ENCODE assay signal across 8 cellular contexts in the genomic region with DNA sequence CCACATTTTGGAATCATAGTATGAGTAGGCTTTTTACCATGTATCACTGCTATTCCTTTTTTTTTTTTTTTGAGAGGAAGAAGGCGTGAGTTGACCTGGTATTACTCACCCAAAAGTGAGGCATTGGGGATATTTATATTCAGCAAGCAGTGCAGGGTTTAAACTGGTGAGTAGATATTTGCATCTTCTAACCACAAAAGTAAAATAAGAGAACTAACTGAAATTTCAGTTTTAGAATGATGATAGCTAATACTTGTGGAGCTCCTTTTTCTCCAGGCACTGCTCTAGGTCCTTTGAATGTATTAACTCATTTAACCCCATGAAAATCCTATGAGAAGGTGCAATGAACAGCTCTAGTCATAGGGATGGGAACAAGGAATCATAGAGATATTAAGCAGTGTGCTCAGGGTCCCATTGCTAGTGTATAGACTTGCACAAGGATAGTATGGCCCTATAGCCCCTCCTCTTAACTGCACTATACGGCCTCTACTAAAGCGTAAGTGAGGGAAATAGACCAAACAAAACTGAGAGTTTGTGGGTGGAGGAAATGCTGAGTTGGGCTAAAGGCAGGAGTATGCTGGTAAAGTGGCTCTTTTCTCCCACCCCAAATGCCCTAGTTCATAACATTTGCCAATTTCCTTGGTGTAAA.
DNase-seq lines count a peak whose midpoint lies in the region; ATAC-seq, FAIRE-seq and TF ChIP-seq lines count a peak whose summit lies in the region.

No MANE protein-coding gene starts in this region.

- peak overlapping the region; percentile 64; the same call in 1 of the 2 replicates for H3K18ac ChIP-seq in IMR-90 (ENCODE audit: low read depth, low read length)

- H3K9ac ChIP-seq in IMR-90 (ENCODE audit: low read depth, low read length) (no peak overlapping the region), astrocyte (ENCODE audit: low read length) (peak overlapping the region; percentile 13)

- TF ChIP-seq RAD21 in IMR-90 (IDR thresholded peaks at IDR 0.05; ENCODE audit: low read length): no peak

- H3K4me1 Mint-ChIP-seq in astrocyte (ENCODE audit: low read depth, unreplicated experiment): peaks cover 35% of the 10 kb centered on the region

- H4K20me1 ChIP-seq in IMR-90 (ENCODE audit: insufficient read depth, low read length) (no peaks in the 10 kb centered on the region), astrocyte (ENCODE audit: insufficient read depth, low read length) (no peaks in the 10 kb centered on the region), hepatocyte (ENCODE audit: insufficient read depth, poor library complexity, severe bottlenecking) (no peaks in the 10 kb centered on the region)

- H3K4me3 Mint-ChIP-seq in astrocyte (ENCODE audit: unreplicated experiment): no peak overlapping the region

- H3K27me3 ChIP-seq in IMR-90 (ENCODE audit: control insufficient read depth, insufficient read depth, low read length): no peaks in the 10 kb centered on the region
- H3K27me3 ChIP-seq in astrocyte (ENCODE audit: insufficient read depth, low read length): no peaks in the 10 kb centered on the region
- H3K27me3 ChIP-seq in hepatocyte: no peaks in the 10 kb centered on the region
- no peaks in the 10 kb centered on the region for H3K27me3 ChIP-seq in tibial artery

- peak overlapping the region; percentile 78 for H2BK120ac ChIP-seq in IMR-90 (ENCODE audit: low read depth, low read length)

- H3K9me1 ChIP-seq in IMR-90 (ENCODE audit: insufficient read depth, low read length): peaks cover 11% of the 10 kb centered on the region

- H3K4me1 ChIP-seq in IMR-90 (ENCODE audit: control insufficient read depth, insufficient read depth, low read length): peaks cover 11% of the 10 kb centered on the region
- H3K4me1 ChIP-seq in astrocyte (ENCODE audit: insufficient read depth, low read length): peaks cover 36% of the 10 kb centered on the region
- H3K4me1 ChIP-seq in hepatocyte (ENCODE audit: insufficient read depth): peaks cover 11% of the 10 kb centered on the region
- H3K4me1 ChIP-seq in tibial artery: no peaks in the 10 kb centered on the region

- H3K9me3 ChIP-seq in IMR-90 (ENCODE audit: control insufficient read depth, insufficient read depth, low read length): no peaks in the 10 kb centered on the region
- H3K9me3 ChIP-seq in astrocyte (ENCODE audit: insufficient read depth, low read depth, low read length): no peaks in the 10 kb centered on the region
- H3K9me3 ChIP-seq in hepatocyte (ENCODE audit: low read depth): no peaks in the 10 kb centered on the region
- H3K9me3 ChIP-seq in tibial artery: no peaks in the 10 kb centered on the region

- H2AK5ac ChIP-seq in IMR-90 (ENCODE audit: low read depth, low read length): peak overlapping the region; percentile 68; the same call in 1 of the 2 replicates

- H4K5ac ChIP-seq in IMR-90 (ENCODE audit: low read depth, low read length): no peak overlapping the region; the same call in 1 of the 2 replicates

- intact Hi-C loops in IMR-90 (cut with micrococcal nuclease) (loop anchor here (5.0 kb wide), 1 partner anchor 34 kb away; no protein-coding TSS in a partner anchor), tibial artery (cut with DNase I; ENCODE audit: low total_unique reads) (no loop called here)

- peak overlapping the region; percentile 30; the same call in 1 of the 2 replicates for H4K91ac ChIP-seq in IMR-90 (ENCODE audit: insufficient read depth, low read depth, low read length)

- H3K79me2 ChIP-seq in astrocyte (ENCODE audit: insufficient read depth, low read length): no peaks in the 10 kb centered on the region
- no peaks in the 10 kb centered on the region for H3K79me2 ChIP-seq in hepatocyte

- H3K79me1 ChIP-seq in IMR-90 (ENCODE audit: low read depth in 1 of 2, low read length in 2 of 2): no peaks in the 10 kb centered on the region

- peak overlapping the region; percentile 57; the same call in 2 of the 3 replicates for H2BK15ac ChIP-seq in IMR-90 (ENCODE audit: low read depth, low read length)

- FAIRE-seq in GM12892 (lab: Jason Lieb, UNC) (peak; percentile 83), astrocyte (lab: Jason Lieb, UNC) (no peak)

- H3K9me2 ChIP-seq in hepatocyte (replicated peaks; ENCODE audit: insufficient read depth): no peaks in the 10 kb centered on the region

- H3K27ac Mint-ChIP-seq in astrocyte (ENCODE audit: unreplicated experiment): no peak overlapping the region

- H3K23ac ChIP-seq in IMR-90 (ENCODE audit: low read depth, low read length): peak overlapping the region; percentile 35; the same call in 1 of the 2 replicates

- H3K9me3 Mint-ChIP-seq in astrocyte (ENCODE audit: unreplicated experiment): peaks cover 3% of the 10 kb centered on the region

- POLR2A ChIA-PET in IMR-90 (lab: Charles Lee; ENCODE audit: unreplicated experiment): no interaction called here

- TF ChIP-seq POLR2A in GM12892 (IDR thresholded peaks at IDR 0.05; ENCODE audit: low read depth, low read length) (peak; percentile 77), IMR-90 (IDR thresholded peaks at IDR 0.05; ENCODE audit: low read depth, low read length) (no peak)

- peak overlapping the region in 1 of 2 experiments; percentile 4; a peak in 1 of 4 replicates for H4K8ac ChIP-seq in IMR-90 (ENCODE audit: low read depth in 2 of 2, low read length in 2 of 2)

- no peak for TF ChIP-seq CTCF in IMR-90 (conservative IDR thresholded peaks at IDR 0.05; ENCODE audit: low read depth, low read length)
- no peak for TF ChIP-seq CTCF in astrocyte (IDR thresholded peaks at IDR 0.05; ENCODE audit: insufficient read depth, low read depth, low read length)
- no peak for TF ChIP-seq CTCF in hepatocyte (IDR thresholded peaks at IDR 0.05; ENCODE audit: poor library complexity)
- no peak for TF ChIP-seq CTCF in tibial artery (IDR thresholded peaks at IDR 0.05)

- peak overlapping the region; percentile 50 for H2BK5ac ChIP-seq in IMR-90 (ENCODE audit: low read depth, low read length, poor library complexity, severe bottlenecking)

- peak overlapping the region; percentile 76 for H3K4ac ChIP-seq in IMR-90 (ENCODE audit: low read depth, low read length)

- DNase-seq in GM12892 (ENCODE audit: insufficient read length) (no peak), IMR-90 (peak; percentile 91), astrocyte (ENCODE audit: low read depth) (peak; percentile 83), hepatocyte (ENCODE audit: low spot score) (no peak), NCI-H1417 treated with DMSO at 0.1 percent for 48 hours (lab: John Stamatoyannopoulos, UW) (no peak), NCI-H1436 treated with DMSO at 0.1 percent for 48 hours (lab: John Stamatoyannopoulos, UW) (no peak), tibial artery (no peak)

- peaks cover 2% of the 10 kb centered on the region for H3K27me3 Mint-ChIP-seq in astrocyte (ENCODE audit: low read depth, unreplicated experiment)

- no peak overlapping the region for H3K27ac ChIP-seq in IMR-90 (ENCODE audit: insufficient read depth, low read length)
- no peak overlapping the region for H3K27ac ChIP-seq in astrocyte (ENCODE audit: low read depth, low read length)
- no peak overlapping the region for H3K27ac ChIP-seq in hepatocyte
- no peak overlapping the region for H3K27ac ChIP-seq in tibial artery

- dilution Hi-C loops in IMR-90 (cut with HindIII; ENCODE audit: low sequenced_read_pairs, unreplicated experiment): no loop called here

- CTCF ChIA-PET in IMR-90 (lab: Yijun Ruan, JAX): interaction anchor here (1.4 kb wide), 1 partner anchor 8 kb away, joined by 3 read pairs; no protein-coding TSS in a partner anchor

- H3K36me3 Mint-ChIP-seq in astrocyte (ENCODE audit: low read depth, unreplicated experiment): no peaks in the 10 kb centered on the region

- H3K36me3 ChIP-seq in IMR-90 (ENCODE audit: control insufficient read depth, insufficient read depth, low read length) (no peaks in the 10 kb centered on the region), astrocyte (ENCODE audit: insufficient read depth, low read length) (no peaks in the 10 kb centered on the region), hepatocyte (replicated peaks; ENCODE audit: insufficient read depth, low read depth) (no peaks in the 10 kb centered on the region), tibial artery (no peaks in the 10 kb centered on the region)

- WGBS in IMR-90 (ENCODE audit: extremely low coverage in 2 of 2, insufficient read length in 1 of 2), 2 experiments: no CpG with 5 or more reads among the region's 3 CpGs
- 89% methylated on average over 3 of the region's 3 CpGs for WGBS in hepatocyte (ENCODE audit: low lambda C conversion rate, missing lambda C conversion rate)

- in situ Hi-C loops in IMR-90 (cut with MboI; ENCODE audit: low sequenced_read_pairs): no loop called here

- H3K4me2 ChIP-seq in IMR-90 (ENCODE audit: low read depth, low read length) (peak overlapping the region; percentile 64; the same call in 1 of the 2 replicates), astrocyte (ENCODE audit: low read length) (peak overlapping the region; percentile 71), hepatocyte (no peak overlapping the region)

- H3K56ac ChIP-seq in IMR-90 (ENCODE audit: extremely low read depth, insufficient read depth, low read length): no peak overlapping the region

- peak overlapping the region; percentile 61 for H3K14ac ChIP-seq in IMR-90 (replicated peaks; ENCODE audit: low read depth, low read length)

- ATAC-seq in GM21529 (IDR thresholded peaks at IDR 0.05; ENCODE audit: unreplicated experiment) (peak; percentile 67), IMR-90 (ENCODE audit: low read depth) (peak; percentile 85)

- no TSS peak for BruUV-seq in IMR-90 (replicated peaks; lab: Mats Ljungman, UMichigan)

- H3K4me3 ChIP-seq in IMR-90 (ENCODE audit: insufficient read depth, low read depth, low read length) (no peak overlapping the region), astrocyte (ENCODE audit: insufficient read depth, low read depth, low read length) (no peak overlapping the region), hepatocyte (no peak overlapping the region), tibial artery (no peak overlapping the region)

- no peak overlapping the region for H2AK9ac ChIP-seq in IMR-90 (replicated peaks; ENCODE audit: low read depth, low read length, poor library complexity)

- H2AFZ ChIP-seq in IMR-90 (replicated peaks; ENCODE audit: low read length, poor library complexity) (no peak overlapping the region), astrocyte (ENCODE audit: low read depth, low read length) (no peak overlapping the region), hepatocyte (no peak overlapping the region)

- peak overlapping the region; percentile 72 for H2BK20ac ChIP-seq in IMR-90 (ENCODE audit: low read depth, low read length)

TF ChIP-seq in IMR-90, 13 proteins besides CTCF, POLR2A, EP300 and RAD21 (continues in another document):
- TF ChIP-seq MXI1 (IDR thresholded peaks at IDR 0.05; ENCODE audit: borderline replicate concordance, low read depth, low read length): no peak
- TF ChIP-seq, protein P1, sequence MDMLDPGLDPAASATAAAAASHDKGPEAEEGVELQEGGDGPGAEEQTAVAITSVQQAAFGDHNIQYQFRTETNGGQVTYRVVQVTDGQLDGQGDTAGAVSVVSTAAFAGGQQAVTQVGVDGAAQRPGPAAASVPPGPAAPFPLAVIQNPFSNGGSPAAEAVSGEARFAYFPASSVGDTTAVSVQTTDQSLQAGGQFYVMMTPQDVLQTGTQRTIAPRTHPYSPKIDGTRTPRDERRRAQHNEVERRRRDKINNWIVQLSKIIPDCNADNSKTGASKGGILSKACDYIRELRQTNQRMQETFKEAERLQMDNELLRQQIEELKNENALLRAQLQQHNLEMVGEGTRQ (IDR thresholded peaks at IDR 0.05; ENCODE audit: low read depth, low read length): no peak
- no peak for TF ChIP-seq SMC3 (IDR thresholded peaks at IDR 0.05; ENCODE audit: low read depth, low read length)
- peak; percentile 58 for TF ChIP-seq FOS (IDR thresholded peaks at IDR 0.05; ENCODE audit: low read depth, low read length)

Comparison
In these comparisons a context has a peak if more than half of its experiments do, and no peak if none do; other contexts are left out.
1. DNase-seq: peak in IMR-90 (single experiment) and astrocyte (single experiment); none in GM12892 (single experiment), hepatocyte (single experiment), NCI-H1417 treated with DMSO at 0.1 percent for 48 hours (single experiment), NCI-H1436 treated with DMSO at 0.1 percent for 48 hours (single experiment) and tibial artery (0 of 2).